In the genomic region with DNA sequence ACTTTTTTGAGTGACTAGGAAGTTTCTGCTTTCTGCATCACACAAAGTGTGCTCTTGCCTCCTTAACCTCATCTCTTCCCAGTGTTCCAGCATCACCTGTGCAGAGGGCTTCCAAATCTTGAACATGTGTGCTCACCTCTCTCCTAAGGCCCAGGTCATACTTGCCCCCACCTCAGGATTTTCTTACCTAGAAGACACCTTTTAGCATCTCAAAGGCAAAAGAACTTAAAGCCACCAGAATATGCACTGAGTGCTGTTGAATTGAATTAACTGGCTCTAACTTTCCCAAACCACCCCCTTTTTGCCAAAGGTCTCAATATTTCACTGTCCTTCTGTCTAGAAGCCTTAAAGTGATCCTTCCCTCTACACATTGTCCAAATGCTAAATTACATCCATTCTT, we compare ENCODE assay signal across 16 cellular contexts.
"Had no signal": no experiment of that assay in that cellular context is flagged by ENCODE, and none has a peak within 500 bp of the region (broad histone marks: within the 10 kb centered on the region; RNA-seq: fewer than 3 reads in every experiment).

No MANE protein-coding gene starts in this region.

- H3K79me2 ChIP-seq: hepatocyte had no signal

- H3K27me3 Mint-ChIP-seq: naive thymus-derived CD4-positive, alpha-beta T cell had no signal

- H3K27me3 ChIP-seq: esophagus muscularis mucosa, gastroesophageal sphincter, heart left ventricle, hepatocyte, left lung had no signal

- ATAC-seq: foreskin keratinocyte; gastroesophageal sphincter; heart left ventricle; left cardiac atrium; left lung; left ventricle myocardium superior; lower lobe of right lung; naive thymus-derived CD4-positive, alpha-beta T cell had no signal

- H3K27ac ChIP-seq: coronary artery, esophagus muscularis mucosa, foreskin keratinocyte, gastroesophageal sphincter, heart left ventricle, hepatocyte, left lung, lower lobe of right lung had no signal

- H3K27ac Mint-ChIP-seq: naive thymus-derived CD4-positive, alpha-beta T cell had no signal

- H2AFZ ChIP-seq: hepatocyte had no signal

- H3K9me3 ChIP-seq: lower lobe of right lung had no signal

- H3K4me1 ChIP-seq: esophagus muscularis mucosa, foreskin keratinocyte, gastroesophageal sphincter, heart left ventricle, left lung, lower lobe of right lung had no signal

- H3K4me1 Mint-ChIP-seq: naive thymus-derived CD4-positive, alpha-beta T cell had no signal

- H3K4me3 ChIP-seq: coronary artery, esophagus muscularis mucosa, gastroesophageal sphincter, heart left ventricle, hepatocyte, left lung, lower lobe of right lung had no signal

- H3K4me3 Mint-ChIP-seq: naive thymus-derived CD4-positive, alpha-beta T cell had no signal

- DNase-seq: effector CD4-positive, alpha-beta T cell; effector memory CD4-positive, alpha-beta T cell; foreskin keratinocyte; heart left ventricle; hypothalamus; left cardiac atrium; left lung; left ventricle myocardium superior; lower lobe of right lung; mesenchymal stem cell; midbrain; naive thymus-derived CD4-positive, alpha-beta T cell had no signal

- H3K4me2 ChIP-seq: hepatocyte had no signal

- H3K36me3 ChIP-seq: esophagus muscularis mucosa, gastroesophageal sphincter, left lung, lower lobe of right lung had no signal
